8 cellular contexts compared by ENCODE assay signal in the genomic region with DNA sequence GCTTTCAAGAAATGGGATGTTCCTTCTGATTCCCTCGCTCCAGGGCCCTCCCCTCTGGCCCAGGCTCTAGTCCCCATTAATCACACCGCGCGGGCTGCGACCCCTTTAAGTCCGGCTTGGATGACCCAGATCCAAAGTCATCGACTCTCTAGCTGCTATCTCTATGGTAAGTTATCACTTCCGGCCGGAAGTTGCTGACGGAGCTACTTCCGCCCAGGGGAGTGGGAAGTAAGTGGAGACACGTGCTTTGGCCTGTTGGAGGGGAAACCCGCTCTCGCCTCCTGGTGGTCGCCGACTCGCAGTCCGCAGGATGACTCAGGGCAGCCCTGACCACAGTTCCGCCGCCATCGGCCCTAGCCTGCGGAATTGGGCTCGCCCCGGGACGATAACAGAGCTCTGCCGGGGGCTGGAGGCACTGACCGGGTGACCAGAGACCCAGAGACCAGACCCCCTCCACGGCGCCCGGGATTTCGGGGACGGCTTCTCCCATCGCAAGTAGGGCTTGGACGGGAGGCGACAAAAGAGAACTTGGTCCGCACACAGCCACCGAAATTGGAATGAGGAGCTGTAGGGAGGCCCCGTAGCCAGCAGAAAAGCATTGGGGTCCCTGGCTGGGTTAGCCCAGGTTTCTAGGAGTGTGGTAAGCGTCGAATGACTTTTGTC. TPM values are rescaled to one million over a fixed set of nuclear protein-coding genes. Genes with fewer than 3 reads are reported as not detected.
DNase-seq lines count a peak whose midpoint lies in the region; ATAC-seq, FAIRE-seq and TF ChIP-seq lines count a peak whose summit lies in the region.

No MANE protein-coding gene starts in this region.

- peak overlapping the region; percentile 35 to 93 (median 74) for H3K4me3 ChIP-seq in adrenal gland
- H3K4me3 ChIP-seq in upper lobe of right lung, result peak overlapping the region; percentile 68

- H3K27ac ChIP-seq in adrenal gland, result peak overlapping the region; percentile 78 to 87 (median 86)
- peak overlapping the region; percentile 91 for H3K27ac ChIP-seq in upper lobe of right lung

- ATAC-seq in HG02840 (IDR thresholded peaks at IDR 0.05; ENCODE audit: low FRiP score, unreplicated experiment), result peak; percentile 91
- ATAC-seq in left cardiac atrium, result peak; percentile 93 to 96
- peak; percentile 95 for ATAC-seq in upper lobe of right lung

- TF ChIP-seq POLR2A in GM12892 (IDR thresholded peaks at IDR 0.05; ENCODE audit: low read depth, low read length) (peak; percentile 91), adrenal gland (IDR thresholded peaks at IDR 0.05) (peak; percentile 36 to 70)

- peak; percentile 33 to 77 (median 67) for TF ChIP-seq CTCF in adrenal gland (IDR thresholded peaks at IDR 0.05)
- TF ChIP-seq CTCF in upper lobe of right lung (IDR thresholded peaks at IDR 0.05), result peak; percentile 76

- intact Hi-C loops in adrenal gland (cut with DNase I), result no loop called here
- intact Hi-C loops in left cardiac atrium (cut with DNase I), result no loop called here
- intact Hi-C loops in posterior vena cava (cut with DNase I), result loop anchor here in 1 of 2 donors (5.0 kb wide), 1 partner anchor 159 kb away; no protein-coding TSS in a partner anchor
- intact Hi-C loops in upper lobe of right lung (cut with DNase I), result no loop called here

- FAIRE-seq in GM12892 (lab: Jason Lieb, UNC), result peak; percentile 98

- H3K27me3 ChIP-seq in adrenal gland (no peaks in the 10 kb centered on the region), upper lobe of right lung (no peaks in the 10 kb centered on the region)

- DNase-seq in GM12892 (ENCODE audit: insufficient read length), result peak; percentile 88
- peak; percentile 97 for DNase-seq in NCI-H1436 (lab: John Stamatoyannopoulos, UW)
- peak; percentile 98 for DNase-seq in SW480 (ENCODE audit: low spot score)
- DNase-seq in adrenal gland, result peak; percentile 85 to 96 (median 92)
- DNase-seq in left cardiac atrium, result peak; percentile 95
- DNase-seq in posterior vena cava (ENCODE audit: low spot score), result peak; percentile 99
- DNase-seq in upper lobe of right lung, result peak; percentile 94

- H3K4me1 ChIP-seq in adrenal gland (replicated peaks in 1 of 2) (peaks cover 8 to 24% of the 10 kb centered on the region in 2 donors), upper lobe of right lung (peaks cover 34% of the 10 kb centered on the region)

- H3K9me3 ChIP-seq in adrenal gland (replicated peaks in 1 of 3) (no peaks in the 10 kb centered on the region), upper lobe of right lung (no peaks in the 10 kb centered on the region)

- H3K36me3 ChIP-seq in adrenal gland (replicated peaks in 1 of 2), result peaks cover 0 to 37% of the 10 kb centered on the region in 2 donors
- H3K36me3 ChIP-seq in upper lobe of right lung, result peaks cover 33% of the 10 kb centered on the region

- WGBS in adrenal gland, 4 donors, result 0 to 1% (median 0%) methylated on average over 4 to 40 of the region's 40 CpGs

RNA-seq across cellular contexts. Expression of a gene that starts 52.2 kb away (rescaled TPM):
- 29.6 TPM for polyA plus RNA-seq in GM12892 (2012; ENCODE audit: missing spikeins)
- total RNA-seq in adrenal gland (100 to 1,000 TPM; 130 to 255 (median 199) TPM), left cardiac atrium (10 to 100 TPM; 71.6 to 82.2 TPM), posterior vena cava (10 to 100 TPM; 66.1 to 78.3 TPM), upper lobe of right lung (144 TPM)
- polyA plus RNA-seq in adrenal gland, result 100 to 1,000 TPM in 2 of 3 donors, 10 to 100 TPM in 1; 61.8 to 125 (median 119) TPM

Comparison
In these comparisons a context has a peak if more than half of its experiments do, and no peak if none do; other contexts are left out.
1. Peak in every context shown above with its lines: DNase-seq, ATAC-seq, H3K4me3 ChIP-seq and H3K27ac ChIP-seq.